Comparison of ENCODE assay signal across 28 cellular contexts in the genomic region with DNA sequence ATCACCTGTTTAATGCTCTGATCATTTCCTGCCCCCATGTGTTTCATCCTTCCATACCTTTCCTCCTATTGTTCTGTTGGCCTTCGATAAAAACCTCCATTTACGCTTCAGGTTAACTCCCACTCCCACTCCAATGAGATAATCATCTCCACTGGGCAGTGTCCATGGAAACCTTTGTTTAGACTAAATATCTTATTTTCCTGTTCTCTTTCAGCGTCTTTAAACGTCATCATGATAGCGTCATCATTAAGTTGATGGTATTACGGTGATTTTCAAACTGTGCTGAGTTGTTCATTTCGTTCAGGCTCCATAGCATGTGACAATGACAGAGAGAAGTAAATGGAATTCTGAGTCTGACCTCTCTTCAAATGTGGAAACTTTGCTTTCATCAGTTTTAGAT.
DNase-seq lines count a peak whose midpoint lies in the region; ATAC-seq, FAIRE-seq and TF ChIP-seq lines count a peak whose summit lies in the region.
"Had no signal": no experiment of that assay in that cellular context is flagged by ENCODE, and none has a peak within 500 bp of the region (broad histone marks: within the 10 kb centered on the region; RNA-seq: fewer than 3 reads in every experiment).

No MANE protein-coding gene starts in this region.

- no peak overlapping the region for H2AFZ ChIP-seq in astrocyte (ENCODE audit: low read depth, low read length)

- H3K4me3 Mint-ChIP-seq in Calu3 (ENCODE audit: low read depth, unreplicated experiment) (peak overlapping the region; percentile 48), astrocyte (ENCODE audit: unreplicated experiment) (no peak overlapping the region)
- no peak overlapping the region for H3K4me3 Mint-ChIP-seq in activated naive CD8-positive, alpha-beta T cell treated with anti-CD3 and anti-CD28 coated beads, Interleukin-2, amount 50 U/mL, for 24 hours
- H3K4me3 Mint-ChIP-seq: activated CD8-positive, alpha-beta T cell treated with anti-CD3 and anti-CD28 coated beads, Interleukin-2, amount 10 ng/mL, durations not matched to agents 7 days and 5 days; activated naive CD4-positive, alpha-beta T cell treated with anti-CD3 and anti-CD28 coated beads, Interleukin-2, amount 50 U/mL, for 24 hours; endodermal cell; immature natural killer cell; natural killer cell treated with Interleukin-12 subunit alpha and Interleukin-12 subunit beta and Interleukin-15 and Interleukin-18, amount 100 ng/mL, for 72 hours; T-helper 17 cell; type B pancreatic cell had no signal

- no peaks in the 10 kb centered on the region for H3K27me3 ChIP-seq in astrocyte (ENCODE audit: insufficient read depth, low read length)
- H3K27me3 ChIP-seq: spleen had no signal

- intact Hi-C loops in Calu3 (cut with micrococcal nuclease; ENCODE audit: unreplicated experiment): loop anchor here (2.0 to 5.0 kb wide), 2 partner anchors 155 to 1021 kb away; no protein-coding TSS in a partner anchor

- no peaks in the 10 kb centered on the region for H4K20me1 ChIP-seq in astrocyte (ENCODE audit: insufficient read depth, low read length)

- peak overlapping the region; percentile 66 for H3K4me2 ChIP-seq in astrocyte (ENCODE audit: low read length)
- H3K4me2 ChIP-seq: SK-N-SH had no signal

- peaks cover 13% of the 10 kb centered on the region for H3K4me1 ChIP-seq in astrocyte (ENCODE audit: insufficient read depth, low read length)
- H3K4me1 ChIP-seq: gastroesophageal sphincter, spleen had no signal

- H3K36me3 Mint-ChIP-seq in Calu3 (ENCODE audit: insufficient read depth, unreplicated experiment) (peaks cover 8% of the 10 kb centered on the region), astrocyte (ENCODE audit: low read depth, unreplicated experiment) (no peaks in the 10 kb centered on the region)
- no peaks in the 10 kb centered on the region for H3K36me3 Mint-ChIP-seq in activated naive CD8-positive, alpha-beta T cell treated with anti-CD3 and anti-CD28 coated beads, Interleukin-2, amount 50 U/mL, for 24 hours (ENCODE audit: low read depth)
- H3K36me3 Mint-ChIP-seq: activated naive CD4-positive, alpha-beta T cell treated with anti-CD3 and anti-CD28 coated beads, Interleukin-2, amount 50 U/mL, for 24 hours; immature natural killer cell; natural killer cell treated with Interleukin-12 subunit alpha and Interleukin-12 subunit beta and Interleukin-15 and Interleukin-18, amount 100 ng/mL, for 72 hours; type B pancreatic cell had no signal

- BruUV-seq in Calu3 (replicated peaks; lab: Mats Ljungman, UMichigan): no TSS peak

- H3K27ac Mint-ChIP-seq in Calu3 (ENCODE audit: unreplicated experiment) (peak overlapping the region; percentile 89), astrocyte (ENCODE audit: unreplicated experiment) (no peak overlapping the region)
- no peak overlapping the region for H3K27ac Mint-ChIP-seq in activated naive CD8-positive, alpha-beta T cell treated with anti-CD3 and anti-CD28 coated beads, Interleukin-2, amount 50 U/mL, for 24 hours
- H3K27ac Mint-ChIP-seq: activated CD8-positive, alpha-beta T cell treated with anti-CD3 and anti-CD28 coated beads, Interleukin-2, amount 10 ng/mL, durations not matched to agents 7 days and 5 days; activated naive CD4-positive, alpha-beta T cell treated with anti-CD3 and anti-CD28 coated beads, Interleukin-2, amount 50 U/mL, for 24 hours; activated T-helper 2 cell treated with anti-CD3 and anti-CD28 coated beads, Interferon-gamma antibody, Interleukin-2, Interleukin-4, amounts not matched to agents 10 μg/mL and 5 μg/mL and 100 μg/mL, durations not matched to agents 14 hours and 24 hours and 36 hours; endodermal cell; immature natural killer cell; natural killer cell treated with Interleukin-12 subunit alpha and Interleukin-12 subunit beta and Interleukin-15 and Interleukin-18, amount 100 ng/mL, for 72 hours; T-helper 17 cell; type B pancreatic cell had no signal

- H3K4me3 ChIP-seq in astrocyte (ENCODE audit: insufficient read depth, low read depth, low read length) (no peak overlapping the region), foreskin fibroblast (ENCODE audit: low read depth in 1 of 2, low read length in 2 of 2) (no peak overlapping the region)
- H3K4me3 ChIP-seq: coronary artery, gastroesophageal sphincter, GM12878, spleen had no signal

- no peak for DNase-seq in Calu3
- DNase-seq in NCI-H146 treated with DMSO at 0.1 percent for 48 hours (lab: John Stamatoyannopoulos, UW; ENCODE audit: unreplicated experiment): peak; percentile 73
- peak; percentile 49 for DNase-seq in astrocyte (ENCODE audit: low read depth)
- DNase-seq in lung microvascular endothelial cell (ENCODE audit: low read depth in 2 of 2): peak; percentile 18 to 54
- DNase-seq in NCI-H774 (lab: John Stamatoyannopoulos, UW): no peak
- DNase-seq in activated naive CD8-positive, alpha-beta T cell treated with anti-CD3 and anti-CD28 coated beads, Interleukin-2, amount 50 U/mL, for 24 hours: no peak
- no peak for DNase-seq in foreskin fibroblast
- DNase-seq: activated CD4-positive, alpha-beta T cell treated with anti-CD3 and anti-CD28 coated beads for 1 hour; activated CD8-positive, alpha-beta T cell treated with anti-CD3 and anti-CD28 coated beads, Interleukin-2, amount 10 ng/mL, durations not matched to agents 7 days and 5 days; endodermal cell; hypothalamus; immature natural killer cell; Kasumi-1; left ventricle myocardium superior; MV-4-11; NCI-H1694 treated with DMSO at 0.1 percent for 48 hours; SK-N-SH; spleen; T-helper 17 cell had no signal

- H3K9ac ChIP-seq in astrocyte (ENCODE audit: low read length): peak overlapping the region; percentile 22
- H3K9ac ChIP-seq: SK-N-SH had no signal

- peak overlapping the region; percentile 39 for H3K27ac ChIP-seq in astrocyte (ENCODE audit: low read depth, low read length)
- H3K27ac ChIP-seq: C4-2B, coronary artery, gastroesophageal sphincter, HL-60, spleen had no signal

- H3K27me3 Mint-ChIP-seq in Calu3 (ENCODE audit: unreplicated experiment) (no peaks in the 10 kb centered on the region), astrocyte (ENCODE audit: low read depth, unreplicated experiment) (no peaks in the 10 kb centered on the region)
- no peaks in the 10 kb centered on the region for H3K27me3 Mint-ChIP-seq in activated naive CD8-positive, alpha-beta T cell treated with anti-CD3 and anti-CD28 coated beads, Interleukin-2, amount 50 U/mL, for 24 hours
- H3K27me3 Mint-ChIP-seq: activated naive CD4-positive, alpha-beta T cell treated with anti-CD3 and anti-CD28 coated beads, Interleukin-2, amount 50 U/mL, for 24 hours; natural killer cell treated with Interleukin-12 subunit alpha and Interleukin-12 subunit beta and Interleukin-15 and Interleukin-18, amount 100 ng/mL, for 72 hours; T-helper 17 cell; type B pancreatic cell had no signal

- H3K9me3 ChIP-seq in astrocyte (ENCODE audit: insufficient read depth, low read depth, low read length): no peaks in the 10 kb centered on the region
- H3K9me3 ChIP-seq: gastroesophageal sphincter, SK-N-SH, spleen had no signal

- peak; percentile 76 for FAIRE-seq in astrocyte (lab: Jason Lieb, UNC)
- FAIRE-seq: GM12878 had no signal

- TF ChIP-seq CTCF in Calu3 (IDR thresholded peaks at IDR 0.05; ENCODE audit: unreplicated experiment) (no peak), astrocyte (IDR thresholded peaks at IDR 0.05; ENCODE audit: insufficient read depth, low read depth, low read length) (no peak), foreskin fibroblast (IDR thresholded peaks at IDR 0.05; ENCODE audit: low read depth, low read length) (no peak)

- CTCF ChIA-PET in Calu3 (lab: Charles Lee): no interaction called here

- no peaks in the 10 kb centered on the region for H3K9me3 Mint-ChIP-seq in Calu3 (ENCODE audit: low read depth, unreplicated experiment)
- peaks cover 2% of the 10 kb centered on the region for H3K9me3 Mint-ChIP-seq in astrocyte (ENCODE audit: unreplicated experiment)
- peaks cover 7% of the 10 kb centered on the region for H3K9me3 Mint-ChIP-seq in activated naive CD8-positive, alpha-beta T cell treated with anti-CD3 and anti-CD28 coated beads, Interleukin-2, amount 50 U/mL, for 24 hours
- H3K9me3 Mint-ChIP-seq: activated naive CD4-positive, alpha-beta T cell treated with anti-CD3 and anti-CD28 coated beads, Interleukin-2, amount 50 U/mL, for 24 hours; endodermal cell; type B pancreatic cell had no signal

- H3K4me1 Mint-ChIP-seq in Calu3 (ENCODE audit: low read depth, unreplicated experiment): peaks cover 31% of the 10 kb centered on the region
- peaks cover 6% of the 10 kb centered on the region for H3K4me1 Mint-ChIP-seq in astrocyte (ENCODE audit: low read depth, unreplicated experiment)
- H3K4me1 Mint-ChIP-seq in activated naive CD8-positive, alpha-beta T cell treated with anti-CD3 and anti-CD28 coated beads, Interleukin-2, amount 50 U/mL, for 24 hours: no peaks in the 10 kb centered on the region
- H3K4me1 Mint-ChIP-seq: activated naive CD4-positive, alpha-beta T cell treated with anti-CD3 and anti-CD28 coated beads, Interleukin-2, amount 50 U/mL, for 24 hours; immature natural killer cell; T-helper 17 cell had no signal

- no peaks in the 10 kb centered on the region for H3K79me2 ChIP-seq in astrocyte (ENCODE audit: insufficient read depth, low read length)

- H3K36me3 ChIP-seq in astrocyte (ENCODE audit: insufficient read depth, low read length): no peaks in the 10 kb centered on the region
- H3K36me3 ChIP-seq: gastroesophageal sphincter, spleen had no signal

- no peak for ATAC-seq in activated naive CD8-positive, alpha-beta T cell treated with anti-CD3 and anti-CD28 coated beads, Interleukin-2, amount 50 U/mL, for 24 hours
- ATAC-seq: activated CD8-positive, alpha-beta T cell treated with anti-CD3 and anti-CD28 coated beads, Interleukin-2, amount 10 ng/mL, durations not matched to agents 7 days and 5 days; gastroesophageal sphincter; GM12878; left ventricle myocardium superior; natural killer cell treated with Interleukin-12 subunit alpha and Interleukin-12 subunit beta and Interleukin-15 and Interleukin-18, amount 100 ng/mL, for 72 hours; T-helper 17 cell had no signal

Comparison
In these comparisons a context has a peak if more than half of its experiments do, and no peak if none do; other contexts are left out.
1. DNase-seq: peak in NCI-H146 treated with DMSO at 0.1 percent for 48 hours (single experiment), astrocyte (single experiment) and lung microvascular endothelial cell (2 of 2); none in Calu3 (single experiment), NCI-H774 (single experiment), activated naive CD8-positive, alpha-beta T cell treated with anti-CD3 and anti-CD28 coated beads, Interleukin-2, amount 50 U/mL, for 24 hours (single experiment) and foreskin fibroblast (0 of 2).